1 cellular context compared by ENCODE assay signal in the genomic region with DNA sequence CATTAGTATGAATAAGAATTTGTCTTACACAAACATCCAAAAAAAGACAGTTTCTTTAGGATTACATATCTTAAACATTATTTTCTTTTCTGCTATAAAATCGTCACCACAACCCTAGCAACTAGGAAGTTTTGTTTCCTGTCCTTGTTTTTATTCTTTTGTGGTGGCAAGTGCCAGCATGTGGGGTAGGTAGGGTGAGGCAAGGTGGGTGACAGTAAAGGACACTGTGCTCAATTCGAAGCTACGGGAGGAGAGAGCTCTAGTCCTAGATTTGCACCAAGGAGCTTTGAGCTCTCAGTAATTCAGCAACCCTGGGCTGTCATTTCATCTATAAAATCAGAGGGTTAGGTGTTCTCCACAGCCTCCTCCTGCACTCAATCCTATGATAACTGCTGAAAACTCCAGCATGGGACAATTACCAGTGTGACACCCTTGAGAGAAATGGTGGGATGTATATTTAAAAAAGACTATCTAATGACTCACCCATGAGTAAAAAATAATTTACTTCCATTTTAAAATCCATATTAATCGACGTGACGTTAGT.
TF ChIP-seq lines count a peak whose summit lies in the region.

No MANE protein-coding gene starts in this region.

TF ChIP-seq in H1, 55 proteins besides CTCF, POLR2A, EP300 and RAD21 (continued from another document):
- TF ChIP-seq, protein P1, sequence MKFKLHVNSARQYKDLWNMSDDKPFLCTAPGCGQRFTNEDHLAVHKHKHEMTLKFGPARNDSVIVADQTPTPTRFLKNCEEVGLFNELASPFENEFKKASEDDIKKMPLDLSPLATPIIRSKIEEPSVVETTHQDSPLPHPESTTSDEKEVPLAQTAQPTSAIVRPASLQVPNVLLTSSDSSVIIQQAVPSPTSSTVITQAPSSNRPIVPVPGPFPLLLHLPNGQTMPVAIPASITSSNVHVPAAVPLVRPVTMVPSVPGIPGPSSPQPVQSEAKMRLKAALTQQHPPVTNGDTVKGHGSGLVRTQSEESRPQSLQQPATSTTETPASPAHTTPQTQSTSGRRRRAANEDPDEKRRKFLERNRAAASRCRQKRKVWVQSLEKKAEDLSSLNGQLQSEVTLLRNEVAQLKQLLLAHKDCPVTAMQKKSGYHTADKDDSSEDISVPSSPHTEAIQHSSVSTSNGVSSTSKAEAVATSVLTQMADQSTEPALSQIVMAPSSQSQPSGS (IDR thresholded peaks at IDR 0.05; ENCODE audit: low read length), result no peak
- TF ChIP-seq RXRA (IDR thresholded peaks at IDR 0.05; ENCODE audit: insufficient read depth, low read depth, low read length), result no peak
- TF ChIP-seq TBP (IDR thresholded peaks at IDR 0.05; ENCODE audit: low read depth, low read length), result no peak
- no peak for TF ChIP-seq PHF8 (conservative IDR thresholded peaks at IDR 0.05; ENCODE audit: low read depth, low read length)
- no peak for TF ChIP-seq NANOG (IDR thresholded peaks at IDR 0.05; ENCODE audit: insufficient read depth, low read depth, low read length, poor library complexity, severe bottlenecking)
- TF ChIP-seq NRF1 (IDR thresholded peaks at IDR 0.05; ENCODE audit: low read depth, low read length), result no peak
- TF ChIP-seq ASH2L (IDR thresholded peaks at IDR 0.05; ENCODE audit: low read length), result no peak
